ENCODE assay signal across 8 cellular contexts in genomic region chr4:110518889-110519490, GRCh38. TPM values are rescaled to one million over a fixed set of nuclear protein-coding genes. Genes with fewer than 3 reads are reported as not detected.
DNase-seq lines count a peak whose midpoint lies in the region; TF ChIP-seq lines count a peak whose summit lies in the region.

No MANE protein-coding gene starts in this region.

- no peaks in the 10 kb centered on the region for H3K79me1 ChIP-seq in neuronal stem cell (ENCODE audit: low read depth, low read length)

- H3K36me3 ChIP-seq in DOHH2 (ENCODE audit: control insufficient read depth, low read length), result no peaks in the 10 kb centered on the region
- no peaks in the 10 kb centered on the region for H3K36me3 ChIP-seq in OCI-LY7 (ENCODE audit: insufficient read depth, low read length)
- no peaks in the 10 kb centered on the region for H3K36me3 ChIP-seq in MG63
- H3K36me3 ChIP-seq in neuronal stem cell (replicated peaks in 1 of 2; ENCODE audit: control insufficient read depth in 2 of 2, insufficient read depth in 2 of 2, low read length in 2 of 2), result no peaks in the 10 kb centered on the region

- no peak overlapping the region for H2BK15ac ChIP-seq in neuronal stem cell (ENCODE audit: low read length)

- H3K4ac ChIP-seq in neuronal stem cell (ENCODE audit: low read length), result no peak overlapping the region

- H3K4me3 ChIP-seq in DOHH2 (ENCODE audit: low read length) (no peak overlapping the region), OCI-LY7 (ENCODE audit: low read depth, low read length, poor library complexity, severe bottlenecking) (no peak overlapping the region), choroid plexus epithelial cell (ENCODE audit: low read depth, low read length) (no peak overlapping the region), MG63 (no peak overlapping the region), neuronal stem cell (ENCODE audit: low read length in 2 of 2) (no peak overlapping the region)

- peak; percentile 75 for TF ChIP-seq CTCF in DOHH2 (IDR thresholded peaks at IDR 0.05; ENCODE audit: low read depth, low read length, poor library complexity, severe bottlenecking)
- TF ChIP-seq CTCF in OCI-LY7 (conservative IDR thresholded peaks at IDR 0.05; ENCODE audit: low read length), result peak; percentile 88
- peak; percentile 86 for TF ChIP-seq CTCF in choroid plexus epithelial cell (conservative IDR thresholded peaks at IDR 0.05; ENCODE audit: low read depth, low read length)
- peak; percentile 79 for TF ChIP-seq CTCF in nephron progenitor cell (IDR thresholded peaks at IDR 0.05)

- BruUV-seq in OCI-LY7 (replicated peaks; lab: Mats Ljungman, UMichigan), result no TSS peak

- peaks cover 11% of the 10 kb centered on the region for H3K36me3 Mint-ChIP-seq in nephron progenitor cell (ENCODE audit: low read depth)

- WGBS in neuronal stem cell (ENCODE audit: extremely low coverage in 2 of 2, insufficient read length in 2 of 2, insufficient replicate concordance in 1 of 2), 2 donors, result no CpG with 5 or more reads among the region's 2 CpGs

- H3F3A ChIP-seq in DOHH2 (ENCODE audit: control insufficient read depth, insufficient read depth), result no peaks in the 10 kb centered on the region

- peak; percentile 24 for DNase-seq in A172 (ENCODE audit: low spot score)
- DNase-seq in OCI-LY7 (ENCODE audit: low spot score), result peak; percentile 37
- DNase-seq in choroid plexus epithelial cell (ENCODE audit: low read depth), result peak; percentile 55
- DNase-seq in nephron progenitor cell, result peak; percentile 33
- no peak for DNase-seq in MG63
- no peak for DNase-seq in C1 segment of cervical spinal cord (lab: John Stamatoyannopoulos, UW)
- DNase-seq in neuronal stem cell (ENCODE audit: low spot score), result no peak

- H4K8ac ChIP-seq in neuronal stem cell (ENCODE audit: low read depth, low read length), result no peak overlapping the region

- CTCF ChIA-PET in OCI-LY7 (lab: Charles Lee; ENCODE audit: unreplicated experiment), result interaction anchor here (2.7 kb wide), 1 partner anchor 521 kb away, joined by 11 read pairs; no protein-coding TSS in a partner anchor

- H2BK5ac ChIP-seq in neuronal stem cell (ENCODE audit: low read length), result no peak overlapping the region

- H3K9ac ChIP-seq in neuronal stem cell (ENCODE audit: low read depth, low read length, poor library complexity), result no peak overlapping the region

- POLR2A ChIA-PET in OCI-LY7 (lab: Charles Lee), result no interaction called here

- no peak overlapping the region for H2AFZ ChIP-seq in OCI-LY7 (ENCODE audit: low read length)
- no peak overlapping the region for H2AFZ ChIP-seq in neuronal stem cell (ENCODE audit: low read length)

- no peak overlapping the region for H3K14ac ChIP-seq in neuronal stem cell (ENCODE audit: low read length)

- no peaks in the 10 kb centered on the region for H3K9me3 Mint-ChIP-seq in nephron progenitor cell

- H3K18ac ChIP-seq in neuronal stem cell (ENCODE audit: low read length), result no peak overlapping the region

- H3K4me1 ChIP-seq in DOHH2 (ENCODE audit: control insufficient read depth, low read length) (no peaks in the 10 kb centered on the region), OCI-LY7 (ENCODE audit: insufficient read depth, low read length, poor library complexity, severe bottlenecking) (peaks cover 8% of the 10 kb centered on the region), neuronal stem cell (ENCODE audit: control insufficient read depth in 2 of 2, insufficient read depth in 1 of 2, low read depth in 1 of 2, low read length in 2 of 2) (no peaks in the 10 kb centered on the region)

- H3K9me3 ChIP-seq in DOHH2 (ENCODE audit: control insufficient read depth, insufficient read depth, low read length), result no peaks in the 10 kb centered on the region
- no peaks in the 10 kb centered on the region for H3K9me3 ChIP-seq in OCI-LY7 (ENCODE audit: low read length)
- H3K9me3 ChIP-seq in MG63, result no peaks in the 10 kb centered on the region
- H3K9me3 ChIP-seq in neuronal stem cell (replicated peaks in 1 of 2; ENCODE audit: control insufficient read depth in 2 of 2, insufficient read depth in 1 of 2, low read depth in 1 of 2, low read length in 2 of 2), result no peaks in the 10 kb centered on the region

- H3K4me1 Mint-ChIP-seq in nephron progenitor cell, result no peaks in the 10 kb centered on the region

- H3K27ac ChIP-seq in DOHH2 (ENCODE audit: low read depth, low read length) (no peak overlapping the region), OCI-LY7 (ENCODE audit: low read depth, low read length, poor library complexity, severe bottlenecking) (no peak overlapping the region), neuronal stem cell (replicated peaks; ENCODE audit: low read length) (no peak overlapping the region)

- no peaks in the 10 kb centered on the region for H3K9me2 ChIP-seq in DOHH2 (replicated peaks; ENCODE audit: control insufficient read depth, low read length)
- H3K9me2 ChIP-seq in OCI-LY7 (ENCODE audit: insufficient read depth, low read length), result no peaks in the 10 kb centered on the region

- H3K4me3 Mint-ChIP-seq in nephron progenitor cell, result no peak overlapping the region

- H3K27me3 Mint-ChIP-seq in nephron progenitor cell (ENCODE audit: low read depth, poor library complexity), result peaks cover 5% of the 10 kb centered on the region

- H3K27me3 ChIP-seq in DOHH2 (ENCODE audit: control insufficient read depth, low read length), result no peaks in the 10 kb centered on the region
- H3K27me3 ChIP-seq in MG63, result no peaks in the 10 kb centered on the region
- H3K27me3 ChIP-seq in neuronal stem cell (ENCODE audit: control insufficient read depth in 3 of 3, insufficient read depth in 3 of 3, low read depth in 1 of 3, low read length in 3 of 3), result no peaks in the 10 kb centered on the region

- H3K27ac Mint-ChIP-seq in nephron progenitor cell, result no peak overlapping the region

- H2BK12ac ChIP-seq in neuronal stem cell (ENCODE audit: low read length), result no peak overlapping the region

- H4K91ac ChIP-seq in neuronal stem cell (ENCODE audit: low read depth, low read length, poor library complexity), result no peak overlapping the region

- intact Hi-C loops in OCI-LY7 (cut with micrococcal nuclease; ENCODE audit: unreplicated experiment), result loop anchor here (5.0 to 10.0 kb wide), 2 partner anchors 324 to 1097 kb away; partner anchors contain the start of gene ELOVL6

- no peak overlapping the region for H2AK5ac ChIP-seq in neuronal stem cell (ENCODE audit: low read depth, low read length)

- H4K20me1 ChIP-seq in DOHH2 (ENCODE audit: control insufficient read depth, insufficient read depth, low read depth, low read length) (no peaks in the 10 kb centered on the region), OCI-LY7 (ENCODE audit: insufficient read depth, low read length) (no peaks in the 10 kb centered on the region)

- no peak overlapping the region for H2BK120ac ChIP-seq in neuronal stem cell (ENCODE audit: low read depth, low read length)

- H3K23ac ChIP-seq in neuronal stem cell (ENCODE audit: low read depth, low read length, poor library complexity), result no peak overlapping the region

- H3K4me2 ChIP-seq in DOHH2 (ENCODE audit: low read length) (no peak overlapping the region), OCI-LY7 (ENCODE audit: low read length) (no peak overlapping the region), neuronal stem cell (ENCODE audit: insufficient read depth, low read length, poor library complexity, severe bottlenecking) (no peak overlapping the region)

- H3K79me2 ChIP-seq in DOHH2 (ENCODE audit: control insufficient read depth, low read length), result no peaks in the 10 kb centered on the region
- H3K79me2 ChIP-seq in OCI-LY7 (ENCODE audit: insufficient read depth, low read depth, low read length), result no peaks in the 10 kb centered on the region

RNA-seq across cellular contexts. Expression of gene ENPEP, which starts 43.0 kb away (rescaled TPM):
- not detected in 2 replicates for total RNA-seq in A172 (2014; rRNA removed; shearing (Covaris generic))
- total RNA-seq in OCI-LY7 (2014; rRNA removed; shearing (Covaris generic)), result not detected in 2 replicates
- total RNA-seq in OCI-LY7 (2022), result 0.09 and 0.21 TPM in 2 replicates
- not detected in 2 replicates for total RNA-seq in MG63 (2014; rRNA removed; shearing (Covaris generic); ENCODE audit: low replicate concordance)
- polyA plus RNA-seq in neuronal stem cell (2013, experiment 1 of 2), result 0.95 TPM
- polyA plus RNA-seq in neuronal stem cell (2013, experiment 2 of 2), result 0.87 TPM

Comparison
In these comparisons a context has a peak if more than half of its experiments do, and no peak if none do; other contexts are left out.
1. DNase-seq: peak in A172 (single experiment), OCI-LY7 (single experiment), choroid plexus epithelial cell (single experiment) and nephron progenitor cell (single experiment); none in MG63 (single experiment), C1 segment of cervical spinal cord (0 of 14) and neuronal stem cell (single experiment).
2. Peak in every context shown above with its lines, with median percentiles within 50 percentile points of each other: CTCF ChIP-seq.